ENCODE assay signal across 8 cellular contexts in the genomic region with DNA sequence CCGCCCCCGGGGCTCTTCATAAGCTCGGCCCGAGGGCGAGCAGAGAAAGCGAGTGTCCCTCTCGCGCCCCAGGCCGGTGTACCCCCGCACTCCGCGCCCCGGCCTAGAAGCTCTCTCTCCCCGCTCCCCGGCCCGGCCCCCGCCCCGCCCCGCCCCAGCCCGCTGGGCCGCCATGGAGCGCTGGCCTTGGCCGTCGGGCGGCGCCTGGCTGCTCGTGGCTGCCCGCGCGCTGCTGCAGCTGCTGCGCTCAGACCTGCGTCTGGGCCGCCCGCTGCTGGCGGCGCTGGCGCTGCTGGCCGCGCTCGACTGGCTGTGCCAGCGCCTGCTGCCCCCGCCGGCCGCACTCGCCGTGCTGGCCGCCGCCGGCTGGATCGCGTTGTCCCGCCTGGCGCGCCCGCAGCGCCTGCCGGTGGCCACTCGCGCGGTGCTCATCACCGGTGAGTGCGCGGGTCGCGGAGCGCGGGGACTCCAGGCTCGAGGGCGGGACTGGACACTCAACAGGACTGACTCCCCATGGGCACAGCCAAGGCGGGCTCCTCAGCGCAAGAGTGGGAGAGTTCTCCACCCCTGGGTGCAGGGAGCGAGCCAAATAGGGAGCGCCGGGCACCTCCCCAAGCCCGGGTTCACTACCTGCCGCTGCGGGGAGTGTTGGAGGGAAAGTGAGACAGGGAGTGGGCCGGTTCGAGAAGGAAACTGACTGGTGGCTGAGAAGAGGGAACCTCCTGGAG. TPM values are rescaled to one million over a fixed set of nuclear protein-coding genes. Genes with fewer than 3 reads are reported as not detected.
DNase-seq lines count a peak whose midpoint lies in the region; ATAC-seq, FAIRE-seq and TF ChIP-seq lines count a peak whose summit lies in the region.

A gene (plus strand): TSS at position 45 of the 728 bp plus-strand sequence. CDS start 128 bp downstream, at position 173.

- TF ChIP-seq EP300 in HepG2 (IDR thresholded peaks at IDR 0.05; ENCODE audit: low read depth in 2 of 2, low read length in 2 of 2) (no peak), HepG2 (CRISPR knock-in tag; IDR thresholded peaks at IDR 0.05; ENCODE audit: borderline replicate concordance) (no peak)

- no peaks in the 10 kb centered on the region; the same call in 1 of the 2 replicates for H3K36me3 ChIP-seq in BJ (ENCODE audit: control insufficient read depth, insufficient read depth, low read length)
- H3K36me3 ChIP-seq in colonic mucosa = no peaks in the 10 kb centered on the region
- H3K36me3 ChIP-seq in HepG2 (replicated peaks in 1 of 2; ENCODE audit: control insufficient read depth in 1 of 2, insufficient read depth in 2 of 2, low read length in 2 of 2) = no peaks in the 10 kb centered on the region

- POLR2A ChIA-PET in BJ (lab: Charles Lee) = interaction anchor here (0.8 kb wide), 1 partner anchor 17 kb away, joined by 7 read pairs; no protein-coding TSS in a partner anchor
- POLR2A ChIA-PET in T-cell (lab: Charles Lee) = interaction anchor here in 1 of 2 donors (0.5 kb wide), 1 partner anchor 11 kb away, joined by 7 read pairs; no protein-coding TSS in a partner anchor
- POLR2A ChIA-PET in HepG2 (lab: Yijun Ruan, JAX) = interaction anchor here (0.6 to 5.5 kb wide), 23 partner anchors 9 to 601 kb away, joined by 3 to 182 read pairs (median 3); a partner anchor contains a TSS

- H3K4me1 Mint-ChIP-seq in T-cell = peaks cover 5 to 16% (median 7%) of the 10 kb centered on the region in 3 donors

- TF ChIP-seq POLR2A in HepG2 (IDR thresholded peaks at IDR 0.05; ENCODE audit: insufficient read depth in 1 of 2, low read depth in 2 of 2, low read length in 2 of 2) = peak; percentile 66 to 91

- H3K27me3 ChIP-seq in BJ (ENCODE audit: control insufficient read depth, insufficient read depth, low read length) (peaks cover 20% of the 10 kb centered on the region), colonic mucosa (no peaks in the 10 kb centered on the region), HepG2 (ENCODE audit: control insufficient read depth in 1 of 2, insufficient read depth in 2 of 2, low read length in 2 of 2) (peaks cover 2 to 7% of the 10 kb centered on the region in 2 experiments; a peak in 1 of 5 replicates)

- H3K79me2 ChIP-seq in HepG2 (ENCODE audit: insufficient read depth, low read length) = no peaks in the 10 kb centered on the region

- DNase-seq in BJ (ENCODE audit: low read depth) (no peak), HCEC 1CT (peak; percentile 36), T-cell (peak in 1 of 34 experiments; percentile 14), colonic mucosa (peak; percentile 58), HepG2 (ENCODE audit: low spot score) (no peak), D721Med (ENCODE audit: insufficient read length, low spot score) (no peak), middle frontal gyrus (ENCODE audit: extremely low spot score, low spot score) (no peak)
- peak; percentile 39 for DNase-seq in stimulated activated naive CD8-positive, alpha-beta T cell treated with anti-CD3 and anti-CD28 coated beads, Interleukin-15, Interleukin-2, amounts not matched to agents 100 U/mL and 50 U/mL, for 24 hours

- peak within 1 kb of the TSS; percentile 73 to 83 (median 73) for H3K4me3 Mint-ChIP-seq in T-cell

- no peaks in the 10 kb centered on the region for H3K9me3 Mint-ChIP-seq in T-cell

- TF ChIP-seq CTCF in BJ (IDR thresholded peaks at IDR 0.05; ENCODE audit: insufficient read depth, low read depth, low read length) = no peak
- TF ChIP-seq CTCF in colonic mucosa (IDR thresholded peaks at IDR 0.05) = no peak
- no peak; the same call in 1 of the 2 replicates for TF ChIP-seq CTCF in HepG2 (CRISPR knock-in tag; IDR thresholded peaks at IDR 0.05)
- no peak for TF ChIP-seq CTCF in D721Med (IDR thresholded peaks at IDR 0.05; ENCODE audit: insufficient read depth, missing control alignments)

- no peak within 1 kb of the TSS for H3K27ac Mint-ChIP-seq in T-cell

- H3K4me2 ChIP-seq in HepG2 (ENCODE audit: low read depth, low read length) = peak within 1 kb of the TSS; percentile 99

- FAIRE-seq in HepG2 (lab: Jason Lieb, UNC) (no peak), D721Med (lab: Jason Lieb, UNC) (no peak)

- in situ Hi-C loops in HepG2 (cut with HindIII; ENCODE audit: extremely low pct_ligation_motif_present, low pct_unique_long_range_greater_than_20kb) = loop anchor here (5.0 kb wide), 1 partner anchor 36 kb away; no protein-coding TSS in a partner anchor

- peaks cover 23 to 46% of the 10 kb centered on the region in 2 donors for H3K27me3 Mint-ChIP-seq in T-cell

- under 1% methylated on average over 10 of the region's 79 CpGs for WGBS in HepG2 (ENCODE audit: low lambda C conversion rate)

- intact Hi-C loops in colonic mucosa (cut with DNase I) = no loop called here
- intact Hi-C loops in HepG2 (cut with micrococcal nuclease; ENCODE audit: unreplicated experiment) = no loop called here

- H3K4me1 ChIP-seq in colonic mucosa (peaks cover 3% of the 10 kb centered on the region), HepG2 (ENCODE audit: insufficient read depth, low read length) (peaks cover 48% of the 10 kb centered on the region)

- ATAC-seq in T-cell (replicated peaks in 1 of 4) (peak; percentile 43 to 60 (median 52)), HepG2 (peak; percentile 58)
- peak; percentile 48 for ATAC-seq in stimulated activated naive CD8-positive, alpha-beta T cell treated with anti-CD3 and anti-CD28 coated beads, Interleukin-15, Interleukin-2, amounts not matched to agents 100 U/mL and 50 U/mL, for 24 hours

- CTCF ChIA-PET in BJ (lab: Yijun Ruan, JAX) = interaction anchor here (1.1 to 7.2 kb wide), 4 partner anchors 15 to 37 kb away, joined by 3 to 47 read pairs (median 6); no protein-coding TSS in a partner anchor
- CTCF ChIA-PET in T-cell (lab: Charles Lee) = interaction anchor here (0.5 to 0.7 kb wide), 3 partner anchors 11 to 525 kb away, joined by 3 to 5 read pairs (median 3); no protein-coding TSS in a partner anchor
- CTCF ChIA-PET in HepG2 (lab: Yijun Ruan, JAX; ENCODE audit: low intra/inter-chr PET ratio, low total read pairs) = interaction anchor here (6.5 kb wide), 1 partner anchor 35 kb away, joined by 98 read pairs; no protein-coding TSS in a partner anchor

- TF ChIP-seq RAD21 in HepG2 (CRISPR knock-in tag; IDR thresholded peaks at IDR 0.05) = peak; percentile 83

- no peaks in the 10 kb centered on the region for H3K9me3 ChIP-seq in colonic mucosa
- no peaks in the 10 kb centered on the region for H3K9me3 ChIP-seq in HepG2 (ENCODE audit: low read length)

- H2AFZ ChIP-seq in HepG2 (ENCODE audit: low read length) = no peak within 1 kb of the TSS

- peak within 1 kb of the TSS; percentile 29 for H3K4me3 ChIP-seq in BJ (ENCODE audit: low read depth, low read length)
- peak within 1 kb of the TSS; percentile 52 for H3K4me3 ChIP-seq in colonic mucosa
- peak within 1 kb of the TSS; percentile 67 to 92 (median 79) for H3K4me3 ChIP-seq in HepG2 (replicated peaks in 1 of 3; ENCODE audit: insufficient read depth in 1 of 3, low read depth in 2 of 3, low read length in 3 of 3)

- H3K27ac ChIP-seq in colonic mucosa (peak within 1 kb of the TSS; percentile 87), HepG2 (ENCODE audit: extremely low read length, insufficient read depth, low read length) (peak within 1 kb of the TSS; percentile 89)

- H4K20me1 ChIP-seq in HepG2 (ENCODE audit: insufficient read depth, low read length) = no peaks in the 10 kb centered on the region

- H3K36me3 Mint-ChIP-seq in T-cell = peaks cover 3% of the 10 kb centered on the region

- H3K9ac ChIP-seq in colonic mucosa (ENCODE audit: low read depth in 2 of 2, low read length in 2 of 2) (peak within 1 kb of the TSS; percentile 93 to 100), HepG2 (ENCODE audit: insufficient read depth, low read depth, low read length) (peak within 1 kb of the TSS; percentile 79)

- TSS peak; percentile 36 for BruUV-seq in HepG2 (replicated peaks; lab: Mats Ljungman, UMichigan)

TF ChIP-seq in HepG2, 621 proteins besides CTCF, POLR2A, EP300 and RAD21 (continues in another document):
- TF ChIP-seq ZNF776 (CRISPR knock-in tag; IDR thresholded peaks at IDR 0.05) (0 out of 2 replicates have a peak, but pooled peaks have one; percentile 27), MIXL1 (CRISPR knock-in tag; IDR thresholded peaks at IDR 0.05) (no peak), HNF4A (CRISPR knock-in tag; IDR thresholded peaks at IDR 0.05) (no peak)

RNA-seq across cellular contexts. Expression of the gene that starts here (rescaled TPM):
- 0.07 TPM in 1 of 2 replicates, not detected in the other for polyA plus RNA-seq in BJ (2011; rRNA removed)
- not detected in 2 replicates for polyA minus RNA-seq in BJ (2011; rRNA and poly(A)+ RNA removed)
- total RNA-seq in T-cell = under 1 TPM in 3 of 5 donors, not detected in 2; 0.20 to 0.32 (median 0.29) TPM
- total RNA-seq in colonic mucosa = 100 to 1,000 TPM; 348 to 378 TPM
- 6.7 and 13.6 TPM in 2 replicates for total RNA-seq in HepG2 (2016; rRNA removed; fragmentation: Illumina TruSeq; extraction: Trizol)
- 3.9 and 4.1 TPM in 2 replicates for total RNA-seq in HepG2 (2016; cell fraction: cytosol; rRNA removed; fragmentation: Illumina TruSeq; extraction: Trizol; ENCODE audit: low read depth)
- total RNA-seq in HepG2 (2016; cell fraction: insoluble cytoplasmic fraction; rRNA removed; fragmentation: Illumina TruSeq; extraction: Trizol) = 5.4 and 13.4 TPM in 2 replicates
- 8.8 TPM in 2 replicates for total RNA-seq in HepG2 (2016; cell fraction: membrane; rRNA removed; fragmentation: Illumina TruSeq; extraction: Trizol)
- total RNA-seq in HepG2 (2016; cell fraction: nucleus; rRNA removed; fragmentation: Illumina TruSeq; extraction: Trizol) = 14.6 and 15.0 TPM in 2 replicates
- polyA plus RNA-seq in HepG2 (2011; rRNA removed) = 8.9 and 11.9 TPM in 2 replicates
- polyA plus RNA-seq in HepG2 (2011; cell fraction: cytosol; rRNA removed) = 5.3 and 6.3 TPM in 2 replicates
- polyA plus RNA-seq in HepG2 (2011; cell fraction: nucleus; rRNA removed) = 34.2 and 34.3 TPM in 2 replicates
- 8.4 and 11.0 TPM in 2 replicates for polyA plus RNA-seq in HepG2 (2012)
- 6.5 and 9.3 TPM in 2 replicates for polyA plus RNA-seq in HepG2 (2016; cell fraction: cytosol; fragmentation: Illumina TruSeq; extraction: Trizol; ENCODE audit: low read depth)
- polyA plus RNA-seq in HepG2 (2016; cell fraction: insoluble cytoplasmic fraction; fragmentation: Illumina TruSeq; extraction: Trizol; ENCODE audit: low read depth) = 11.1 and 13.3 TPM in 2 replicates
- 11.3 and 12.9 TPM in 2 replicates for polyA plus RNA-seq in HepG2 (2016; cell fraction: membrane; fragmentation: Illumina TruSeq; extraction: Trizol; ENCODE audit: low read depth)
- polyA plus RNA-seq in HepG2 (2016; cell fraction: nucleus; fragmentation: Illumina TruSeq; extraction: Trizol; ENCODE audit: insufficient read depth, low read depth) = 48.6 and 52.7 TPM in 2 replicates
- 3.3 and 16.4 TPM in 2 replicates for polyA minus RNA-seq in HepG2 (2011; rRNA and poly(A)+ RNA removed; ENCODE audit: low replicate concordance)
- polyA minus RNA-seq in HepG2 (2011; cell fraction: cytosol; rRNA and poly(A)+ RNA removed) = 4.1 and 8.5 TPM in 2 replicates
- polyA minus RNA-seq in HepG2 (2011; cell fraction: nucleus; rRNA and poly(A)+ RNA removed) = 8.7 and 11.3 TPM in 2 replicates

Comparison
In these comparisons a context has a peak if more than half of its experiments do, and no peak if none do; other contexts are left out.
1. RNA of the gene that starts here (total RNA-seq): 348 to 378 TPM in colonic mucosa; 3.9 to 15.0 TPM in HepG2 and 0.20 to 0.32 TPM in T-cell; every median in the first group is over 10 times any median in the second.
2. Peak in ATAC-seq in T-cell; RNA of the gene not detected or under 1 TPM.
3. DNase-seq: peak in HCEC 1CT (single experiment), colonic mucosa (single experiment) and stimulated activated naive CD8-positive, alpha-beta T cell treated with anti-CD3 and anti-CD28 coated beads, Interleukin-15, Interleukin-2, amounts not matched to agents 100 U/mL and 50 U/mL, for 24 hours (single experiment); none in BJ (single experiment), HepG2 (single experiment), D721Med (single experiment) and middle frontal gyrus (single experiment).
4. H3K4me3 ChIP-seq: peak in every context shown above with its lines; median percentile 79 in HepG2; 52 in colonic mucosa; 29 in BJ.
5. Peak in every context shown above with its lines, with median percentiles within 50 percentile points of each other: ATAC-seq.